ENCODE assay signal across 22 cellular contexts in genomic region chr3:185292238-185292637, GRCh38. TPM values are rescaled to one million over a fixed set of nuclear protein-coding genes. Genes with fewer than 3 reads are reported as not detected.
DNase-seq lines count a peak whose midpoint lies in the region; ATAC-seq and TF ChIP-seq lines count a peak whose summit lies in the region.
"Had no signal": no experiment of that assay in that cellular context is flagged by ENCODE, and none has a peak within 500 bp of the region (broad histone marks: within the 10 kb centered on the region; RNA-seq: fewer than 3 reads in every experiment).

No MANE protein-coding gene starts in this region.

- H3K4me1 ChIP-seq in PC-3 (ENCODE audit: insufficient read depth, low read length) (no peaks in the 10 kb centered on the region), right atrium auricular region (no peaks in the 10 kb centered on the region)
- H3K4me1 ChIP-seq: BLaER1, SJSA1 had no signal

- H3K27ac ChIP-seq in PC-3 (ENCODE audit: low read length) (no peak overlapping the region), right atrium auricular region (no peak overlapping the region)
- H3K27ac ChIP-seq: BLaER1, SJSA1 had no signal

- no peaks in the 10 kb centered on the region for H3K9me3 Mint-ChIP-seq in activated T-cell treated with anti-CD3 and anti-CD28 coated beads, Interleukin-2, amount 50 U/mL, for 72 hours
- H3K9me3 Mint-ChIP-seq in stimulated activated effector memory CD8-positive, alpha-beta T cell treated with anti-CD3 and anti-CD28 coated beads, Interleukin-12 subunit alpha, Interleukin-12 subunit beta, amount 100 ng/mL, for 72 hours: no peaks in the 10 kb centered on the region
- H3K9me3 Mint-ChIP-seq: CD4-positive, alpha-beta T cell; IgD-negative memory B cell had no signal

- H3K4me3 ChIP-seq in PC-3 (ENCODE audit: low read length) (no peak overlapping the region), right atrium auricular region (no peak overlapping the region)
- H3K4me3 ChIP-seq: BLaER1, SJSA1 had no signal

- H3K27ac Mint-ChIP-seq in activated T-cell treated with anti-CD3 and anti-CD28 coated beads, Interleukin-2, amount 50 U/mL, for 72 hours: peak overlapping the region; percentile 50
- no peak overlapping the region for H3K27ac Mint-ChIP-seq in stimulated activated effector memory CD8-positive, alpha-beta T cell treated with anti-CD3 and anti-CD28 coated beads, Interleukin-12 subunit alpha, Interleukin-12 subunit beta, amount 100 ng/mL, for 72 hours
- H3K27ac Mint-ChIP-seq: CD4-positive, alpha-beta T cell; IgD-negative memory B cell had no signal

- POLR2A ChIA-PET in PC-3 (lab: Charles Lee; ENCODE audit: unreplicated experiment): no interaction called here

- BruUV-seq in PC-3 (replicated peaks; lab: Mats Ljungman, UMichigan): TSS peak; percentile 50

- peaks cover 24% of the 10 kb centered on the region for H3K4me1 Mint-ChIP-seq in activated T-cell treated with anti-CD3 and anti-CD28 coated beads, Interleukin-2, amount 50 U/mL, for 72 hours (ENCODE audit: low read depth)
- peaks cover 6% of the 10 kb centered on the region for H3K4me1 Mint-ChIP-seq in stimulated activated effector memory CD8-positive, alpha-beta T cell treated with anti-CD3 and anti-CD28 coated beads, Interleukin-12 subunit alpha, Interleukin-12 subunit beta, amount 100 ng/mL, for 72 hours
- H3K4me1 Mint-ChIP-seq: IgD-negative memory B cell had no signal

- H3K9me2 ChIP-seq in PC-3 (replicated peaks; ENCODE audit: low read length): no peaks in the 10 kb centered on the region

- H3K9ac ChIP-seq in PC-3 (ENCODE audit: low read length): no peak overlapping the region
- H3K9ac ChIP-seq: BLaER1 had no signal

- no peaks in the 10 kb centered on the region for H3K79me2 ChIP-seq in PC-3 (ENCODE audit: low read length)

- H3K27me3 ChIP-seq in PC-3 (ENCODE audit: low read length): no peaks in the 10 kb centered on the region
- no peaks in the 10 kb centered on the region for H3K27me3 ChIP-seq in right atrium auricular region
- H3K27me3 ChIP-seq: BLaER1, SJSA1 had no signal

- peak; percentile 2 to 25 for DNase-seq in activated T-cell treated with anti-CD3 and anti-CD28 coated beads, Interleukin-2, amount 50 U/mL, for 72 hours
- no peak for DNase-seq in activated T-cell treated with anti-CD3 and anti-CD28 coated beads, Interleukin-2, amount 50 U/mL, for 48 hours
- no peak for DNase-seq in PC-3
- no peak for DNase-seq in stimulated activated effector memory CD8-positive, alpha-beta T cell treated with anti-CD3 and anti-CD28 coated beads, Interleukin-12 subunit alpha, Interleukin-12 subunit beta, amount 100 ng/mL, for 72 hours (ENCODE audit: low spot score in 2 of 2)
- DNase-seq in right atrium auricular region (ENCODE audit: low spot score): no peak
- no peak for DNase-seq in activated gamma-delta T cell treated with Interleukin-2 at 50 U/mL for 16 hours
- DNase-seq: CD4-positive, alpha-beta T cell; DMS79 treated with DMSO at 0.1 percent for 48 hours; GF-D8; NCI-H1092 treated with DMSO at 0.1 percent for 48 hours; NCI-H1436; NCI-H187; NCI-H2081 treated with DMSO at 0.1 percent for 48 hours; NCI-H2171; NCI-H226; NCI-H510A; NCI-H69; Right ventricle myocardium superior had no signal

- peak overlapping the region in 1 of 2 donors; percentile 51 for H3K4me3 Mint-ChIP-seq in activated T-cell treated with anti-CD3 and anti-CD28 coated beads, Interleukin-2, amount 50 U/mL, for 72 hours
- H3K4me3 Mint-ChIP-seq in stimulated activated effector memory CD8-positive, alpha-beta T cell treated with anti-CD3 and anti-CD28 coated beads, Interleukin-12 subunit alpha, Interleukin-12 subunit beta, amount 100 ng/mL, for 72 hours: no peak overlapping the region
- H3K4me3 Mint-ChIP-seq: CD4-positive, alpha-beta T cell; IgD-negative memory B cell had no signal

- H3K36me3 Mint-ChIP-seq in activated T-cell treated with anti-CD3 and anti-CD28 coated beads, Interleukin-2, amount 50 U/mL, for 72 hours (ENCODE audit: insufficient read depth in 2 of 2): peaks cover 0 to 5% of the 10 kb centered on the region in 2 donors
- peaks cover 33% of the 10 kb centered on the region for H3K36me3 Mint-ChIP-seq in stimulated activated effector memory CD8-positive, alpha-beta T cell treated with anti-CD3 and anti-CD28 coated beads, Interleukin-12 subunit alpha, Interleukin-12 subunit beta, amount 100 ng/mL, for 72 hours

- no peaks in the 10 kb centered on the region for H3F3A ChIP-seq in PC-3 (ENCODE audit: low read length, unreplicated experiment)

- CTCF ChIA-PET in PC-3 (lab: Charles Lee): no interaction called here

- H3K36me3 ChIP-seq in PC-3 (ENCODE audit: low read depth, low read length) (no peaks in the 10 kb centered on the region; the same call in 1 of the 2 replicates), right atrium auricular region (no peaks in the 10 kb centered on the region)
- H3K36me3 ChIP-seq: BLaER1 had no signal

- H4K20me1 ChIP-seq in PC-3 (ENCODE audit: low read length): no peaks in the 10 kb centered on the region
- H4K20me1 ChIP-seq: BLaER1 had no signal

- no peaks in the 10 kb centered on the region for H3K9me3 ChIP-seq in PC-3 (ENCODE audit: low read length)
- H3K9me3 ChIP-seq in right atrium auricular region: no peaks in the 10 kb centered on the region
- H3K9me3 ChIP-seq: BLaER1, SJSA1 had no signal

- no peak overlapping the region for H3K4me2 ChIP-seq in PC-3 (ENCODE audit: low read length)
- H3K4me2 ChIP-seq: BLaER1 had no signal

- intact Hi-C loops in PC-3 (cut with micrococcal nuclease): no loop called here

- H3K27me3 Mint-ChIP-seq in activated T-cell treated with anti-CD3 and anti-CD28 coated beads, Interleukin-2, amount 50 U/mL, for 72 hours (ENCODE audit: low read depth): no peaks in the 10 kb centered on the region
- H3K27me3 Mint-ChIP-seq: CD4-positive, alpha-beta T cell; IgD-negative memory B cell had no signal

- TF ChIP-seq CTCF in PC-3 (conservative IDR thresholded peaks at IDR 0.05; ENCODE audit: low read depth, low read length) (no peak), right atrium auricular region (IDR thresholded peaks at IDR 0.05) (no peak)

- peak; percentile 81 to 82 for ATAC-seq in activated T-cell treated with anti-CD3 and anti-CD28 coated beads, Interleukin-2, amount 50 U/mL, for 72 hours (replicated peaks in 1 of 2)
- peak; percentile 72 for ATAC-seq in HG02885 (IDR thresholded peaks at IDR 0.05; ENCODE audit: poor library complexity, unreplicated experiment)
- ATAC-seq in PC-3: no peak
- peak; percentile 87 for ATAC-seq in stimulated activated effector memory CD8-positive, alpha-beta T cell treated with anti-CD3 and anti-CD28 coated beads, Interleukin-12 subunit alpha, Interleukin-12 subunit beta, amount 100 ng/mL, for 72 hours

- H2AFZ ChIP-seq in PC-3 (ENCODE audit: low read length): no peak overlapping the region

RNA-seq across cellular contexts. Expression of gene EHHADH, which starts 38.4 kb away (rescaled TPM):
- total RNA-seq in activated T-cell treated with anti-CD3 and anti-CD28 coated beads, Interleukin-2, amount 50 U/mL, for 72 hours: 1 to 10 TPM; 5.3 to 6.9 TPM
- 6.6 and 7.1 TPM in 2 replicates for total RNA-seq in PC-3 (2014; rRNA removed)
- 10 to 100 TPM in 1 of 2 donors, 1 to 10 TPM in 1; 3.6 to 24.3 TPM for total RNA-seq in right atrium auricular region

Comparison
In these comparisons a context has a peak if more than half of its experiments do, and no peak if none do; other contexts are left out.
1. DNase-seq: peak in activated T-cell treated with anti-CD3 and anti-CD28 coated beads, Interleukin-2, amount 50 U/mL, for 72 hours (2 of 2); none in activated T-cell treated with anti-CD3 and anti-CD28 coated beads, Interleukin-2, amount 50 U/mL, for 48 hours (0 of 2), PC-3 (single experiment), stimulated activated effector memory CD8-positive, alpha-beta T cell treated with anti-CD3 and anti-CD28 coated beads, Interleukin-12 subunit alpha, Interleukin-12 subunit beta, amount 100 ng/mL, for 72 hours (0 of 2), right atrium auricular region (single experiment) and activated gamma-delta T cell treated with Interleukin-2 at 50 U/mL for 16 hours (single experiment).